Comparison of ENCODE assay signal across 1 cellular context in genomic region chr11:1761857-1762536, GRCh38.
TF ChIP-seq lines count a peak whose summit lies in the region.

No MANE protein-coding gene starts in this region.

TF ChIP-seq in H1, 55 proteins besides CTCF, POLR2A, EP300 and RAD21:
- TF ChIP-seq CBX8 (IDR thresholded peaks at IDR 0.05; ENCODE audit: borderline replicate concordance, low read depth, low read length), result no peak
- no peak for TF ChIP-seq FOSL1 (IDR thresholded peaks at IDR 0.05; ENCODE audit: insufficient read depth, low read depth, low read length)
- TF ChIP-seq BACH1 (IDR thresholded peaks at IDR 0.05; ENCODE audit: low read length), result no peak
- no peak for TF ChIP-seq USF2 (IDR thresholded peaks at IDR 0.05; ENCODE audit: low read length)
- no peak for TF ChIP-seq EZH2 (IDR thresholded peaks at IDR 0.05; ENCODE audit: low read depth, low read length, severe bottlenecking)
TF ChIP-seq in H1: peak in this region for 0.
